17 cellular contexts compared by ENCODE assay signal in genomic region chr9:91741529-91741928, GRCh38.
DNase-seq lines count a peak whose midpoint lies in the region; ATAC-seq and TF ChIP-seq lines count a peak whose summit lies in the region.
"Had no signal": no experiment of that assay in that cellular context is flagged by ENCODE, and none has a peak within 500 bp of the region (broad histone marks: within the 10 kb centered on the region; RNA-seq: fewer than 3 reads in every experiment).

No MANE protein-coding gene starts in this region.

- ATAC-seq in GM19395 (IDR thresholded peaks at IDR 0.05; ENCODE audit: unreplicated experiment) (no peak), mucosa of descending colon (no peak)
- ATAC-seq: activated naive CD4-positive, alpha-beta T cell treated with anti-CD3 and anti-CD28 coated beads, Interleukin-2, amount 50 U/mL, for 72 hours; GM12878; WTC11 had no signal

- DNase-seq in Daoy (ENCODE audit: low read depth) (peak; percentile 70), RPMI7951 (ENCODE audit: low read depth) (peak; percentile 34), esophagus muscularis mucosa (ENCODE audit: extremely low spot score) (no peak), pulmonary artery endothelial cell (ENCODE audit: low read depth, low spot score) (peak; percentile 30), T1000 (lab: John Stamatoyannopoulos, UW) (no peak), mucosa of descending colon (no peak), NCI-H1105 treated with DMSO at 0.1 percent for 48 hours (lab: John Stamatoyannopoulos, UW) (no peak)
- DNase-seq: DMS79; foreskin melanocyte; NCI-H1092; stimulated activated CD4-positive, alpha-beta T cell treated with anti-CD3 and anti-CD28 coated beads, Interleukin-15, amount 100 ng/mL, for 24 hours had no signal

- H3K36me3 ChIP-seq in esophagus muscularis mucosa = peaks cover 0 to 9% (median 3%) of the 10 kb centered on the region in 4 donors
- no peaks in the 10 kb centered on the region for H3K36me3 ChIP-seq in mucosa of descending colon (ENCODE audit: low read depth)
- H3K36me3 ChIP-seq: BLaER1 treated with 17β-estradiol and CSF1 and Interleukin-3, amounts not matched to agents 10 nM and 100 nM; thoracic aorta had no signal

- H3K27me3 ChIP-seq in esophagus muscularis mucosa = no peaks in the 10 kb centered on the region
- H3K27me3 ChIP-seq: BLaER1 treated with 17β-estradiol and CSF1 and Interleukin-3, amounts not matched to agents 10 nM and 100 nM had no signal

- no peaks in the 10 kb centered on the region for H3K9me3 ChIP-seq in esophagus muscularis mucosa
- no peaks in the 10 kb centered on the region for H3K9me3 ChIP-seq in mucosa of descending colon
- H3K9me3 ChIP-seq: BLaER1 treated with 17β-estradiol and CSF1 and Interleukin-3, amounts not matched to agents 10 nM and 100 nM; thoracic aorta had no signal

- TF ChIP-seq EP300 in esophagus muscularis mucosa (IDR thresholded peaks at IDR 0.05) = no peak

- peaks cover 0 to 23% (median 21%) of the 10 kb centered on the region in 4 donors for H3K4me1 ChIP-seq in esophagus muscularis mucosa
- no peaks in the 10 kb centered on the region for H3K4me1 ChIP-seq in mucosa of descending colon (ENCODE audit: low read depth)
- H3K4me1 ChIP-seq: BLaER1 treated with 17β-estradiol and CSF1 and Interleukin-3, amounts not matched to agents 10 nM and 100 nM had no signal

- no peak for TF ChIP-seq CTCF in esophagus muscularis mucosa (IDR thresholded peaks at IDR 0.05)
- TF ChIP-seq CTCF in mucosa of descending colon (IDR thresholded peaks at IDR 0.05) = no peak

- no peak for TF ChIP-seq POLR2A in esophagus muscularis mucosa (IDR thresholded peaks at IDR 0.05; ENCODE audit: low read depth)

- H3K4me3 ChIP-seq in esophagus muscularis mucosa (no peak overlapping the region), mucosa of descending colon (no peak overlapping the region)
- H3K4me3 ChIP-seq: BLaER1 treated with 17β-estradiol and CSF1 and Interleukin-3, amounts not matched to agents 10 nM and 100 nM; GM12878; thoracic aorta had no signal

- H3K27ac ChIP-seq in esophagus muscularis mucosa (replicated peaks in 1 of 4) = peak overlapping the region; percentile 3 to 65 (median 31)
- H3K27ac ChIP-seq: BLaER1 treated with 17β-estradiol and CSF1 and Interleukin-3, amounts not matched to agents 10 nM and 100 nM; thoracic aorta had no signal

- intact Hi-C loops in esophagus muscularis mucosa (cut with DNase I) (loop anchor here (10.0 kb wide), 2 partner anchors 293 to 373 kb away; partner anchors contain the start of gene SPTLC1), mucosa of descending colon (cut with DNase I, micrococcal nuclease) (no loop called here)

Comparison
In these comparisons a context has a peak if more than half of its experiments do, and no peak if none do; other contexts are left out.
1. DNase-seq: peak in Daoy (single experiment), RPMI7951 (single experiment) and pulmonary artery endothelial cell (single experiment); none in esophagus muscularis mucosa (single experiment), T1000 (single experiment), mucosa of descending colon (0 of 3) and NCI-H1105 treated with DMSO at 0.1 percent for 48 hours (single experiment).